Comparison of ENCODE assay signal across 1 cellular context in the genomic region with DNA sequence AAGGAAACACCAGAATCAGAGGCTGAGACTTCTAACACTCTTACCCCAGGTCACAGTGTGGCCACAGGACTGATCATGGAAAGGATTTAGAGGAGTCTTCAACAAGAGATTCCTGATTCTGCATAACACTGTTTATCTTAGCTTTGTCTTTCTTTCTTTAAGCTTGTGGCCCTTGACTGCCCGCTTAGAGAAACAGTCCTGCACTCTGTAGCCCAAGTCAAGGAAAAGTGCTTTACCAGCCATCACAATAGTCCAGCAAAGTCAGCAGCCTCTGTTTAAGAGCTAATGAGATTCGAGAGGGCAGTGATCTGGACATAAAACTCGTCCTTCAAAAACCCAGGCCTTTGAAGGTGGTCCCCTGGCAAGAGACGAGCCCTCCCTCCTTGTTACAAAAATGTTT.
TF ChIP-seq lines count a peak whose summit lies in the region.

No MANE protein-coding gene starts in this region.

TF ChIP-seq in SK-N-SH treated with all-trans-retinoic acid at 6 μM for 48 hours, 23 proteins besides CTCF, POLR2A, EP300 and RAD21 (continued from another document):
- TF ChIP-seq, protein P1, sequence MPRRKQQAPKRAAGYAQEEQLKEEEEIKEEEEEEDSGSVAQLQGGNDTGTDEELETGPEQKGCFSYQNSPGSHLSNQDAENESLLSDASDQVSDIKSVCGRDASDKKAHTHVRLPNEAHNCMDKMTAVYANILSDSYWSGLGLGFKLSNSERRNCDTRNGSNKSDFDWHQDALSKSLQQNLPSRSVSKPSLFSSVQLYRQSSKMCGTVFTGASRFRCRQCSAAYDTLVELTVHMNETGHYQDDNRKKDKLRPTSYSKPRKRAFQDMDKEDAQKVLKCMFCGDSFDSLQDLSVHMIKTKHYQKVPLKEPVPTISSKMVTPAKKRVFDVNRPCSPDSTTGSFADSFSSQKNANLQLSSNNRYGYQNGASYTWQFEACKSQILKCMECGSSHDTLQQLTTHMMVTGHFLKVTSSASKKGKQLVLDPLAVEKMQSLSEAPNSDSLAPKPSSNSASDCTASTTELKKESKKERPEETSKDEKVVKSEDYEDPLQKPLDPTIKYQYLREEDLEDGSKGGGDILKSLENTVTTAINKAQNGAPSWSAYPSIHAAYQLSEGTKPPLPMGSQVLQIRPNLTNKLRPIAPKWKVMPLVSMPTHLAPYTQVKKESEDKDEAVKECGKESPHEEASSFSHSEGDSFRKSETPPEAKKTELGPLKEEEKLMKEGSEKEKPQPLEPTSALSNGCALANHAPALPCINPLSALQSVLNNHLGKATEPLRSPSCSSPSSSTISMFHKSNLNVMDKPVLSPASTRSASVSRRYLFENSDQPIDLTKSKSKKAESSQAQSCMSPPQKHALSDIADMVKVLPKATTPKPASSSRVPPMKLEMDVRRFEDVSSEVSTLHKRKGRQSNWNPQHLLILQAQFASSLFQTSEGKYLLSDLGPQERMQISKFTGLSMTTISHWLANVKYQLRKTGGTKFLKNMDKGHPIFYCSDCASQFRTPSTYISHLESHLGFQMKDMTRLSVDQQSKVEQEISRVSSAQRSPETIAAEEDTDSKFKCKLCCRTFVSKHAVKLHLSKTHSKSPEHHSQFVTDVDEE (CRISPR knock-in tag; IDR thresholded peaks at IDR 0.05): no peak
- TF ChIP-seq ESRRG (CRISPR knock-in tag; IDR thresholded peaks at IDR 0.05) (no peak), ZNF565 (CRISPR knock-in tag; conservative IDR thresholded peaks at IDR 0.05; ENCODE audit: low read depth) (no peak), OSR1 (CRISPR knock-in tag; IDR thresholded peaks at IDR 0.05) (no peak), ARNTL (CRISPR knock-in tag; IDR thresholded peaks at IDR 0.05; ENCODE audit: borderline replicate concordance, low read depth) (no peak)
TF ChIP-seq in SK-N-SH treated with all-trans-retinoic acid at 6 μM for 48 hours: peak in this region for 0.
